Comparison of ENCODE assay signal across 8 cellular contexts in genomic region chr12:6688543-6688999, GRCh38. TPM values are rescaled to one million over a fixed set of nuclear protein-coding genes. Genes with fewer than 3 reads are reported as not detected.
DNase-seq lines count a peak whose midpoint lies in the region; ATAC-seq and TF ChIP-seq lines count a peak whose summit lies in the region.

No MANE protein-coding gene starts in this region.

- H3K4me1 Mint-ChIP-seq in stimulated activated effector memory CD8-positive, alpha-beta T cell treated with anti-CD3 and anti-CD28 coated beads, Interleukin-12 subunit alpha, Interleukin-12 subunit beta, amount 100 ng/mL, for 72 hours: peaks cover 59% of the 10 kb centered on the region

- peak overlapping the region; percentile 97 for H3K27ac Mint-ChIP-seq in stimulated activated effector memory CD8-positive, alpha-beta T cell treated with anti-CD3 and anti-CD28 coated beads, Interleukin-12 subunit alpha, Interleukin-12 subunit beta, amount 100 ng/mL, for 72 hours

- H3K9me3 ChIP-seq in HAP-1: no peaks in the 10 kb centered on the region
- H3K9me3 ChIP-seq in Panc1 (ENCODE audit: control insufficient read depth, insufficient read depth, low read depth, low read length): no peaks in the 10 kb centered on the region
- no peaks in the 10 kb centered on the region for H3K9me3 ChIP-seq in left lung

- H3K4me3 ChIP-seq in HAP-1: peak overlapping the region; percentile 94
- H3K4me3 ChIP-seq in Panc1 (ENCODE audit: low read depth in 2 of 2, low read length in 2 of 2): peak overlapping the region; percentile 83 to 86
- peak overlapping the region; percentile 89 to 91 for H3K4me3 ChIP-seq in cardiac fibroblast (replicated peaks in 1 of 2; ENCODE audit: low read depth in 2 of 2, low read length in 2 of 2)
- H3K4me3 ChIP-seq in left lung: peak overlapping the region; percentile 76 to 78

- in situ Hi-C loops in HAP-1 (cut with MboI; ENCODE audit: low sequenced_read_pairs) (no loop called here), Panc1 (cut with HindIII; ENCODE audit: low pct_unique_long_range_greater_than_20kb, low sequenced_read_pairs) (no loop called here)

- ATAC-seq in Panc1 (no peak), left lung (no peak)
- peak; percentile 23 for ATAC-seq in stimulated activated effector memory CD8-positive, alpha-beta T cell treated with anti-CD3 and anti-CD28 coated beads, Interleukin-12 subunit alpha, Interleukin-12 subunit beta, amount 100 ng/mL, for 72 hours

- TF ChIP-seq CTCF in Panc1 (IDR thresholded peaks at IDR 0.05): no peak
- TF ChIP-seq CTCF in cardiac fibroblast (IDR thresholded peaks at IDR 0.05; ENCODE audit: low read depth, low read length): no peak
- no peak for TF ChIP-seq CTCF in left lung (IDR thresholded peaks at IDR 0.05)

- POLR2A ChIA-PET in Panc1 (lab: Charles Lee): interaction anchor here (0.6 kb wide), 3 partner anchors 156 to 218 kb away, joined by 3 to 11 read pairs (median 6); partner anchors contain the start of gene TPI1

- H3K27ac ChIP-seq in Panc1 (ENCODE audit: low read length): peak overlapping the region; percentile 95
- peak overlapping the region; percentile 88 to 98 for H3K27ac ChIP-seq in left lung

- H3K27me3 ChIP-seq in HAP-1 (ENCODE audit: low read depth) (no peaks in the 10 kb centered on the region), Panc1 (ENCODE audit: control insufficient read depth, insufficient read depth, low read length) (no peaks in the 10 kb centered on the region), left lung (no peaks in the 10 kb centered on the region)

- DNase-seq in Daoy (ENCODE audit: low read depth) (peak; percentile 73), HAP-1 (ENCODE audit: low spot score in 2 of 2) (peak in 1 of 2 experiments; percentile 53), Panc1 (ENCODE audit: low read depth, low spot score) (no peak), cardiac fibroblast (ENCODE audit: low read depth in 2 of 2) (no peak), left lung (peak in 1 of 2 donors; percentile 87), ecto neural progenitor cell (ENCODE audit: low spot score) (no peak), HPDE6-E6E7 (ENCODE audit: extremely low spot score) (no peak)
- no peak for DNase-seq in stimulated activated effector memory CD8-positive, alpha-beta T cell treated with anti-CD3 and anti-CD28 coated beads, Interleukin-12 subunit alpha, Interleukin-12 subunit beta, amount 100 ng/mL, for 72 hours (ENCODE audit: low spot score in 2 of 2)

- peaks cover 16% of the 10 kb centered on the region for H3K4me1 ChIP-seq in HAP-1
- H3K4me1 ChIP-seq in Panc1 (ENCODE audit: control insufficient read depth, insufficient read depth, low read length): peaks cover 14% of the 10 kb centered on the region
- H3K4me1 ChIP-seq in left lung: peaks cover 10 to 54% of the 10 kb centered on the region in 2 donors

- H3K4me3 Mint-ChIP-seq in stimulated activated effector memory CD8-positive, alpha-beta T cell treated with anti-CD3 and anti-CD28 coated beads, Interleukin-12 subunit alpha, Interleukin-12 subunit beta, amount 100 ng/mL, for 72 hours: peak overlapping the region; percentile 84

- CTCF ChIA-PET in Panc1 (lab: Charles Lee): no interaction called here

- H3K36me3 Mint-ChIP-seq in stimulated activated effector memory CD8-positive, alpha-beta T cell treated with anti-CD3 and anti-CD28 coated beads, Interleukin-12 subunit alpha, Interleukin-12 subunit beta, amount 100 ng/mL, for 72 hours: peaks cover 67% of the 10 kb centered on the region

- intact Hi-C loops in Panc1 (cut with micrococcal nuclease; ENCODE audit: unreplicated experiment) (loop anchor here (2.0 kb wide), 1 partner anchor 82 kb away; the partner anchor contains the start of gene CHD4), left lung (cut with DNase I) (no loop called here)

- H3K36me3 ChIP-seq in HAP-1 (replicated peaks): peaks cover 15% of the 10 kb centered on the region
- H3K36me3 ChIP-seq in Panc1 (ENCODE audit: control insufficient read depth, insufficient read depth, low read length): peaks cover 4% of the 10 kb centered on the region; the same call in 1 of the 2 replicates
- H3K36me3 ChIP-seq in left lung: peaks cover 0 to 11% of the 10 kb centered on the region in 2 donors

- BruUV-seq in Panc1 (replicated peaks; lab: Mats Ljungman, UMichigan): no TSS peak

- no peaks in the 10 kb centered on the region for H3K9me3 Mint-ChIP-seq in stimulated activated effector memory CD8-positive, alpha-beta T cell treated with anti-CD3 and anti-CD28 coated beads, Interleukin-12 subunit alpha, Interleukin-12 subunit beta, amount 100 ng/mL, for 72 hours

RNA-seq across cellular contexts. Expression of gene ZNF384, which starts 0.6 kb away (rescaled TPM):
- 15.9 and 21.8 TPM in 2 replicates for total RNA-seq in Daoy (2014; rRNA removed; shearing (Covaris generic))
- total RNA-seq in Panc1 (2021; ENCODE audit: unreplicated experiment) (54.3 TPM), left lung (10 to 100 TPM; 39.3 to 55.0 TPM)
- polyA plus RNA-seq in Panc1 (2012; ENCODE audit: insufficient read length): 60.1 TPM

RNA-seq across cellular contexts. Expression of gene PIANP, which starts 12.0 kb away (rescaled TPM):
- 0.06 TPM in 1 of 2 replicates, not detected in the other for total RNA-seq in Daoy (2014; rRNA removed; shearing (Covaris generic))
- total RNA-seq in Panc1 (2021; ENCODE audit: unreplicated experiment) (0.13 TPM), left lung (under 1 TPM; 0.18 to 0.44 TPM)
- 0.73 TPM for polyA plus RNA-seq in Panc1 (2012; ENCODE audit: insufficient read length)

RNA-seq across cellular contexts. Expression of gene ING4, which starts 25.7 kb away (rescaled TPM):
- total RNA-seq in Daoy (2014; rRNA removed; shearing (Covaris generic)): 23.4 and 28.0 TPM in 2 replicates
- total RNA-seq in Panc1 (2021; ENCODE audit: unreplicated experiment) (11.4 TPM), left lung (10 to 100 TPM; 23.1 to 38.0 TPM)
- 17.2 TPM for polyA plus RNA-seq in Panc1 (2012; ENCODE audit: insufficient read length)

RNA-seq across cellular contexts. Expression of gene COPS7A, which starts 35.3 kb away (rescaled TPM):
- total RNA-seq in Daoy (2014; rRNA removed; shearing (Covaris generic)): 88.4 and 96.6 TPM in 2 replicates
- 37.5 TPM for total RNA-seq in Panc1 (2021; ENCODE audit: unreplicated experiment)
- 76.8 TPM for polyA plus RNA-seq in Panc1 (2012; ENCODE audit: insufficient read length)
- total RNA-seq in left lung: 10 to 100 TPM; 66.0 to 67.5 TPM

RNA-seq across cellular contexts. Expression of gene ACRBP, which starts 41.3 kb away (rescaled TPM):
- total RNA-seq in Daoy (2014; rRNA removed; shearing (Covaris generic)): not detected in 2 replicates
- total RNA-seq in Panc1 (2021; ENCODE audit: unreplicated experiment): 0.54 TPM
- polyA plus RNA-seq in Panc1 (2012; ENCODE audit: insufficient read length): 0.71 TPM
- total RNA-seq in left lung: 1 to 10 TPM; 4.9 to 6.3 TPM
